In genomic region chr6:3797231-3798200, GRCh38 we compare ENCODE assay signal across 12 cellular contexts. TPM values are rescaled to one million over a fixed set of nuclear protein-coding genes. Genes with fewer than 3 reads are reported as not detected.
DNase-seq lines count a peak whose midpoint lies in the region; ATAC-seq, FAIRE-seq and TF ChIP-seq lines count a peak whose summit lies in the region.
"Had no signal": no experiment of that assay in that cellular context is flagged by ENCODE, and none has a peak within 500 bp of the region (broad histone marks: within the 10 kb centered on the region; RNA-seq: fewer than 3 reads in every experiment).

No MANE protein-coding gene starts in this region.

- no peak overlapping the region for H3K4me3 Mint-ChIP-seq in astrocyte (ENCODE audit: unreplicated experiment)

- H3K4me3 ChIP-seq in HCT116 (replicated peaks in 1 of 2; ENCODE audit: low read depth in 1 of 2, low read length in 2 of 2) = peak overlapping the region in 1 of 2 experiments; percentile 8; a peak in 1 of 4 replicates
- peak overlapping the region; percentile 47 for H3K4me3 ChIP-seq in astrocyte (ENCODE audit: insufficient read depth, low read depth, low read length)
- no peak overlapping the region for H3K4me3 ChIP-seq in kidney epithelial cell (ENCODE audit: low read depth, low read length)
- H3K4me3 ChIP-seq in thoracic aorta = peak overlapping the region; percentile 9

- H3K27me3 ChIP-seq in HCT116 (ENCODE audit: insufficient read depth, low read length) (no peaks in the 10 kb centered on the region), astrocyte (ENCODE audit: insufficient read depth, low read length) (no peaks in the 10 kb centered on the region), kidney epithelial cell (ENCODE audit: control insufficient read depth, insufficient read depth, low read length) (no peaks in the 10 kb centered on the region), thoracic aorta (replicated peaks; ENCODE audit: insufficient read depth) (no peaks in the 10 kb centered on the region)

- ATAC-seq in HCT116 (peak; percentile 65), thoracic aorta (ENCODE audit: insufficient number of reproducible peaks, low FRiP score, low read depth) (no peak), HG02571 (IDR thresholded peaks at IDR 0.05; ENCODE audit: unreplicated experiment) (no peak)

- H3K9me3 ChIP-seq in HCT116 (ENCODE audit: control insufficient read depth in 1 of 2, insufficient read depth in 1 of 2, low read depth in 1 of 2, low read length in 2 of 2) (no peaks in the 10 kb centered on the region), astrocyte (ENCODE audit: insufficient read depth, low read depth, low read length) (no peaks in the 10 kb centered on the region), thoracic aorta (no peaks in the 10 kb centered on the region)

- peaks cover 37% of the 10 kb centered on the region for H3K4me1 Mint-ChIP-seq in astrocyte (ENCODE audit: low read depth, unreplicated experiment)

- H3K4me2 ChIP-seq in HCT116 (ENCODE audit: low read length) = peak overlapping the region; percentile 71
- H3K4me2 ChIP-seq in astrocyte (ENCODE audit: low read length) = peak overlapping the region; percentile 77

- DNase-seq in HCT116 (ENCODE audit: low read depth, low spot score) (no peak), astrocyte (ENCODE audit: low read depth) (peak; percentile 93), kidney epithelial cell (ENCODE audit: low read depth) (peak; percentile 80), thoracic aorta (ENCODE audit: low spot score) (no peak), RPMI8226 (no peak), NCI-H748 (lab: John Stamatoyannopoulos, UW; ENCODE audit: unreplicated experiment) (no peak), NCI-H187 treated with DMSO at 0.1 percent for 48 hours (lab: John Stamatoyannopoulos, UW) (no peak)
- DNase-seq: activated CD4-positive, CD25-positive, alpha-beta regulatory T cell treated with anti-CD3 and anti-CD28 coated beads, Interleukin-2, amount 50 U/mL, for 72 hours; islet precursor cell; stimulated activated CD4-positive, alpha-beta T cell treated with anti-CD3 and anti-CD28 coated beads, Interleukin-4, amount 100 ng/mL, for 1 hour had no signal

- peak overlapping the region; percentile 100 for H3K27ac Mint-ChIP-seq in astrocyte (ENCODE audit: unreplicated experiment)

- POLR2A ChIA-PET in HCT116 (lab: Charles Lee) = interaction anchor here (1.2 kb wide), 1 partner anchor 29 kb away, joined by 3 read pairs; no protein-coding TSS in a partner anchor

- H3K27ac ChIP-seq in HCT116 (ENCODE audit: low read depth, low read length) = no peak overlapping the region
- peak overlapping the region; percentile 95 for H3K27ac ChIP-seq in astrocyte (ENCODE audit: low read depth, low read length)
- H3K27ac ChIP-seq in thoracic aorta = peak overlapping the region; percentile 15 to 42

- no peaks in the 10 kb centered on the region for H3K79me2 ChIP-seq in HCT116 (ENCODE audit: insufficient read depth, low read length)
- no peaks in the 10 kb centered on the region for H3K79me2 ChIP-seq in astrocyte (ENCODE audit: insufficient read depth, low read length)

- no peak for TF ChIP-seq POLR2A in HCT116 (IDR thresholded peaks at IDR 0.05; ENCODE audit: borderline replicate concordance, extremely low read depth, insufficient read depth, insufficient read length)

- H3K9me2 ChIP-seq in HCT116 (ENCODE audit: insufficient read depth) = no peaks in the 10 kb centered on the region

- H2AFZ ChIP-seq in HCT116 (ENCODE audit: low read depth, low read length, poor library complexity, severe bottlenecking) (peak overlapping the region; percentile 99), astrocyte (ENCODE audit: low read depth, low read length) (peak overlapping the region; percentile 28)

- TF ChIP-seq RAD21 in HCT116 (IDR thresholded peaks at IDR 0.05; ENCODE audit: low read depth) = no peak

- H3K36me3 Mint-ChIP-seq in astrocyte (ENCODE audit: low read depth, unreplicated experiment) = no peaks in the 10 kb centered on the region

- FAIRE-seq in astrocyte (lab: Jason Lieb, UNC) = peak; percentile 97
- FAIRE-seq: H1 had no signal

- intact Hi-C loops in HCT116 (cut with micrococcal nuclease) = no loop called here

- no peak overlapping the region for H3K9ac ChIP-seq in HCT116 (ENCODE audit: low read length)
- H3K9ac ChIP-seq in astrocyte (ENCODE audit: low read length) = peak overlapping the region; percentile 77

- H3K4me1 ChIP-seq in HCT116 (ENCODE audit: control insufficient read depth in 1 of 2, insufficient read depth in 2 of 2, low read length in 2 of 2) = peaks cover 8 to 27% of the 10 kb centered on the region in 2 experiments
- peaks cover 24% of the 10 kb centered on the region for H3K4me1 ChIP-seq in astrocyte (ENCODE audit: insufficient read depth, low read length)
- H3K4me1 ChIP-seq in thoracic aorta (ENCODE audit: control insufficient read depth in 1 of 2, low read depth in 2 of 2) = peaks cover 13 to 37% of the 10 kb centered on the region in 2 donors

- no peak for TF ChIP-seq CTCF in HCT116 (IDR thresholded peaks at IDR 0.05 in 2 of 3, conservative IDR thresholded peaks at IDR 0.05 in 1 of 3; ENCODE audit: borderline replicate concordance in 1 of 3, insufficient read depth in 1 of 3, low read depth in 2 of 3, low read length in 2 of 3)
- TF ChIP-seq CTCF in astrocyte (IDR thresholded peaks at IDR 0.05; ENCODE audit: insufficient read depth, low read depth, low read length) = no peak
- no peak for TF ChIP-seq CTCF in kidney epithelial cell (IDR thresholded peaks at IDR 0.05; ENCODE audit: insufficient read depth, low read length, poor library complexity, severe bottlenecking)
- no peak for TF ChIP-seq CTCF in thoracic aorta (IDR thresholded peaks at IDR 0.05)

- no peaks in the 10 kb centered on the region for H4K20me1 ChIP-seq in HCT116 (ENCODE audit: insufficient read depth)
- no peaks in the 10 kb centered on the region for H4K20me1 ChIP-seq in astrocyte (ENCODE audit: insufficient read depth, low read length)

- RAD21 ChIA-PET in HCT116 (lab: Charles Lee; ENCODE audit: low non-redundant PET in 1 of 2, low total read pairs in 2 of 2, uncharacterized antibody in 2 of 2, unreplicated experiment in 2 of 2) = no interaction called here

- H3K9me3 Mint-ChIP-seq in astrocyte (ENCODE audit: unreplicated experiment) = no peaks in the 10 kb centered on the region

- no peaks in the 10 kb centered on the region for H3K27me3 Mint-ChIP-seq in astrocyte (ENCODE audit: low read depth, unreplicated experiment)

- no peaks in the 10 kb centered on the region for H3K36me3 ChIP-seq in HCT116 (ENCODE audit: control insufficient read depth in 1 of 2, insufficient read depth in 2 of 2, low read length in 2 of 2)
- no peaks in the 10 kb centered on the region for H3K36me3 ChIP-seq in astrocyte (ENCODE audit: insufficient read depth, low read length)
- H3K36me3 ChIP-seq in kidney epithelial cell (ENCODE audit: control insufficient read depth, insufficient read depth, low read length) = no peaks in the 10 kb centered on the region
- H3K36me3 ChIP-seq in thoracic aorta = no peaks in the 10 kb centered on the region

- CTCF ChIA-PET in HCT116 (lab: Charles Lee) = no interaction called here

- no TSS peak for BruUV-seq in HCT116 (replicated peaks; lab: Mats Ljungman, UMichigan)

TF ChIP-seq in HCT116, 20 proteins besides CTCF, POLR2A, EP300 and RAD21 (continues in another document):
- TF ChIP-seq CEBPB (IDR thresholded peaks at IDR 0.05; ENCODE audit: low read depth) (no peak), ATF3 (IDR thresholded peaks at IDR 0.05) (no peak), ZNF274 (IDR thresholded peaks at IDR 0.05; ENCODE audit: low read depth, low read length) (no peak), MAX (IDR thresholded peaks at IDR 0.05) (no peak), YY1 (IDR thresholded peaks at IDR 0.05; ENCODE audit: extremely low read depth, insufficient replicate concordance, low read depth, low read length) (no peak), CBX3 (IDR thresholded peaks at IDR 0.05; ENCODE audit: low read depth) (no peak), FOSL1 (IDR thresholded peaks at IDR 0.05; ENCODE audit: low read depth) (no peak), EGR1 (IDR thresholded peaks at IDR 0.05; ENCODE audit: low read depth) (no peak), JUND (IDR thresholded peaks at IDR 0.05) (no peak), SIN3A (IDR thresholded peaks at IDR 0.05; ENCODE audit: low read depth) (no peak), EZH2phosphoT487 (IDR thresholded peaks at IDR 0.05; ENCODE audit: borderline replicate concordance) (no peak), ZBTB33 (IDR thresholded peaks at IDR 0.05; ENCODE audit: extremely low read depth, insufficient replicate concordance, low read length) (no peak), POLR2AphosphoS5 (IDR thresholded peaks at IDR 0.05; ENCODE audit: low read depth, low read length) (no peak), SRF (IDR thresholded peaks at IDR 0.05; ENCODE audit: low read depth) (no peak), ZFX (IDR thresholded peaks at IDR 0.05) (no peak), SP1 (IDR thresholded peaks at IDR 0.05; ENCODE audit: low read depth) (no peak)

RNA-seq across cellular contexts. Expression of gene PXDC1, which starts 46.0 kb away (rescaled TPM):
- 6.3 TPM for total RNA-seq in HCT116 (2021; ENCODE audit: unreplicated experiment)
- polyA plus RNA-seq in HCT116 (2012) = 7.5 and 8.1 TPM in 2 replicates
- 58.2 and 64.4 TPM in 2 replicates for total RNA-seq in astrocyte
- 92.4 and 99.1 TPM in 2 replicates for total RNA-seq in kidney epithelial cell
- 100 to 1,000 TPM; 406 to 488 TPM for total RNA-seq in thoracic aorta

RNA-seq across cellular contexts. Expression of gene FAM50B, which starts 51.7 kb away (rescaled TPM):
- 0.86 TPM for total RNA-seq in HCT116 (2021; ENCODE audit: unreplicated experiment)
- 0.21 and 0.34 TPM in 2 replicates for polyA plus RNA-seq in HCT116 (2012)
- total RNA-seq in astrocyte = 4.6 and 5.0 TPM in 2 replicates
- 8.6 and 8.7 TPM in 2 replicates for total RNA-seq in kidney epithelial cell
- 10 to 100 TPM; 12.4 to 17.3 TPM for total RNA-seq in thoracic aorta

Comparison
In these comparisons a context has a peak if more than half of its experiments do, and no peak if none do; other contexts are left out.
1. DNase-seq: peak in astrocyte (single experiment) and kidney epithelial cell (single experiment); none in HCT116 (single experiment), thoracic aorta (single experiment), RPMI8226 (single experiment), NCI-H748 (single experiment) and NCI-H187 treated with DMSO at 0.1 percent for 48 hours (single experiment).